1 cellular context compared by ENCODE assay signal in genomic region chr3:153666911-153667310, GRCh38.
TF ChIP-seq lines count a peak whose summit lies in the region.

No MANE protein-coding gene starts in this region.

TF ChIP-seq in IMR-90, 13 proteins besides CTCF, POLR2A, EP300 and RAD21:
- TF ChIP-seq MAFK (IDR thresholded peaks at IDR 0.05; ENCODE audit: low read depth, low read length) = no peak
- no peak for TF ChIP-seq FOS (IDR thresholded peaks at IDR 0.05; ENCODE audit: low read depth, low read length)
- TF ChIP-seq ELK1 (IDR thresholded peaks at IDR 0.05; ENCODE audit: borderline replicate concordance, low read depth, low read length) = no peak
- TF ChIP-seq CEBPB (IDR thresholded peaks at IDR 0.05; ENCODE audit: low read depth, low read length) = no peak
- TF ChIP-seq NFE2L2 (IDR thresholded peaks at IDR 0.05; ENCODE audit: low read depth, low read length) = no peak
- no peak for TF ChIP-seq USF2 (IDR thresholded peaks at IDR 0.05; ENCODE audit: low read depth, low read length)
- no peak for TF ChIP-seq MAZ (IDR thresholded peaks at IDR 0.05; ENCODE audit: borderline replicate concordance, low read depth, low read length)
- no peak for TF ChIP-seq MXI1 (IDR thresholded peaks at IDR 0.05; ENCODE audit: borderline replicate concordance, low read depth, low read length)
- TF ChIP-seq RCOR1 (IDR thresholded peaks at IDR 0.05; ENCODE audit: insufficient replicate concordance, low read length) = no peak
